Comparison of ENCODE assay signal across 1 cellular context in the genomic region with DNA sequence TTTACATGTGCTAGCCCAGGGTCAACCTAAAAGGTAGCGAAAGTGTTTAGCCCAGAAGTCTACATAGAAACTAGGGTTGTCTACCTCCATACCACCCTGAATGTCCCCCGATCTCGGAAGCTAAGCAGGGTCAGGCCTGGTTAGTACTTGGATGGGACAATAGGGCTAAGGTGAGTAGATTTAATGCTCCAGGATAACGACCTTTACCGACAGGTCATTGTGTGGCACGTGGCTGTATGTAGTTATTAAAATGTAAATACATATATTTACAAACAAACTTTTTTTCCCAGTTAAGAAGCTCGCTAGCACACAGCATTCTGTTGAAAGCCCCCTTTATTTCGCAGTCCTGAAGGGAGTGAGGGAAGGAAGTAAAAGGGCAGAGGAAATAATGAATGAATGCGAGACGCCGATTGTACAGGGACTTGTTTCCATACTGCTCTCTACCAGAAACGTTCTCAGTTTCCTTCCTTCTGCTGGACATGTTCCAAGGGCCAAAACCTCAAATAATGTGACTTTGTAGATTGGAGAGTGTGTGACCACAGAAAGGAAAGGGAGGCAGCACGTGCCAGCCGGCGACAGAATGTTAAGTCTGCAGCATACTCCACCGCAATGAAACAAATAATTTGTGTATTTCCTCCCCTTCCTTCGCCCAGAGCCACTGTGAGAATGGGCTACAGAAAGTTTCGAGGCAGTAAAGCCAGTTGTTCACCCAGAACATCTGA.
TF ChIP-seq lines count a peak whose summit lies in the region.

No MANE protein-coding gene starts in this region.

TF ChIP-seq in K562, 482 proteins besides CTCF, POLR2A, EP300 and RAD21 (continued from another document and continues in another):
- TF ChIP-seq FOXA3 (CRISPR knock-in tag; conservative IDR thresholded peaks at IDR 0.05 in 1 of 2, IDR thresholded peaks at IDR 0.05 in 1 of 2) (peak in 1 of 2 experiments; percentile 56; a peak in 1 of 4 replicates), SRSF1 (IDR thresholded peaks at IDR 0.05; ENCODE audit: low read depth, low read length) (no peak), NUFIP1 (IDR thresholded peaks at IDR 0.05; ENCODE audit: partially characterized antibody) (no peak), SRSF3 (IDR thresholded peaks at IDR 0.05; ENCODE audit: insufficient read depth, low read length) (no peak), ESRRA (IDR thresholded peaks at IDR 0.05; ENCODE audit: borderline replicate concordance, low read depth) (peak; percentile 30), CREBBP (IDR thresholded peaks at IDR 0.05; ENCODE audit: low read depth, low read length) (no peak), NONO (IDR thresholded peaks at IDR 0.05; ENCODE audit: low read depth in 2 of 2, low read length in 1 of 2) (no peak), GTF2F1 (IDR thresholded peaks at IDR 0.05; ENCODE audit: low read depth, low read length) (no peak; the same call in 1 of the 2 replicates), CBX2 (IDR thresholded peaks at IDR 0.05; ENCODE audit: insufficient read depth, low read length, poor library complexity, severe bottlenecking) (no peak), SLC30A9 (CRISPR knock-in tag; IDR thresholded peaks at IDR 0.05) (no peak), ZFPM2 (CRISPR knock-in tag; IDR thresholded peaks at IDR 0.05) (no peak), ZNF263 (CRISPR knock-in tag; IDR thresholded peaks at IDR 0.05; ENCODE audit: borderline replicate concordance) (no peak), PML (IDR thresholded peaks at IDR 0.05; ENCODE audit: low read length) (no peak), TRIM24 (IDR thresholded peaks at IDR 0.05) (no peak), NR4A1 (CRISPR knock-in tag; IDR thresholded peaks at IDR 0.05) (no peak), NR4A1 (tag; IDR thresholded peaks at IDR 0.05) (no peak), NFIX (CRISPR knock-in tag; IDR thresholded peaks at IDR 0.05; ENCODE audit: low read depth) (no peak), ZC3H8 (IDR thresholded peaks at IDR 0.05) (no peak), POLR2H (tag; IDR thresholded peaks at IDR 0.05; ENCODE audit: low read depth) (no peak), YBX1 (IDR thresholded peaks at IDR 0.05) (no peak), ZBTB1 (CRISPR knock-in tag; IDR thresholded peaks at IDR 0.05; ENCODE audit: borderline replicate concordance, low read depth) (no peak), SRF (CRISPR knock-in tag; IDR thresholded peaks at IDR 0.05) (peak in 1 of 2 experiments; percentile 33; a peak in 1 of 4 replicates), ZNF785 (CRISPR knock-in tag; IDR thresholded peaks at IDR 0.05) (no peak)
- TF ChIP-seq, protein P1, sequence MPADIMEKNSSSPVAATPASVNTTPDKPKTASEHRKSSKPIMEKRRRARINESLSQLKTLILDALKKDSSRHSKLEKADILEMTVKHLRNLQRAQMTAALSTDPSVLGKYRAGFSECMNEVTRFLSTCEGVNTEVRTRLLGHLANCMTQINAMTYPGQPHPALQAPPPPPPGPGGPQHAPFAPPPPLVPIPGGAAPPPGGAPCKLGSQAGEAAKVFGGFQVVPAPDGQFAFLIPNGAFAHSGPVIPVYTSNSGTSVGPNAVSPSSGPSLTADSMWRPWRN (IDR thresholded peaks at IDR 0.05; ENCODE audit: low read depth) = peak; percentile 51; the same call in 1 of the 2 replicates
- TF ChIP-seq, protein P2, sequence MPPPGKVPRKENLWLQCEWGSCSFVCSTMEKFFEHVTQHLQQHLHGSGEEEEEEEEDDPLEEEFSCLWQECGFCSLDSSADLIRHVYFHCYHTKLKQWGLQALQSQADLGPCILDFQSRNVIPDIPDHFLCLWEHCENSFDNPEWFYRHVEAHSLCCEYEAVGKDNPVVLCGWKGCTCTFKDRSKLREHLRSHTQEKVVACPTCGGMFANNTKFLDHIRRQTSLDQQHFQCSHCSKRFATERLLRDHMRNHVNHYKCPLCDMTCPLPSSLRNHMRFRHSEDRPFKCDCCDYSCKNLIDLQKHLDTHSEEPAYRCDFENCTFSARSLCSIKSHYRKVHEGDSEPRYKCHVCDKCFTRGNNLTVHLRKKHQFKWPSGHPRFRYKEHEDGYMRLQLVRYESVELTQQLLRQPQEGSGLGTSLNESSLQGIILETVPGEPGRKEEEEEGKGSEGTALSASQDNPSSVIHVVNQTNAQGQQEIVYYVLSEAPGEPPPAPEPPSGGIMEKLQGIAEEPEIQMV (tag; conservative IDR thresholded peaks at IDR 0.05; ENCODE audit: low read depth) = no peak
- TF ChIP-seq, protein P3, sequence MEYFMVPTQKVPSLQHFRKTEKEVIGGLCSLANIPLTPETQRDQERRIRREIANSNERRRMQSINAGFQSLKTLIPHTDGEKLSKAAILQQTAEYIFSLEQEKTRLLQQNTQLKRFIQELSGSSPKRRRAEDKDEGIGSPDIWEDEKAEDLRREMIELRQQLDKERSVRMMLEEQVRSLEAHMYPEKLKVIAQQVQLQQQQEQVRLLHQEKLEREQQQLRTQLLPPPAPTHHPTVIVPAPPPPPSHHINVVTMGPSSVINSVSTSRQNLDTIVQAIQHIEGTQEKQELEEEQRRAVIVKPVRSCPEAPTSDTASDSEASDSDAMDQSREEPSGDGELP (CRISPR knock-in tag; IDR thresholded peaks at IDR 0.05; ENCODE audit: borderline replicate concordance) = no peak
- TF ChIP-seq, protein P4, sequence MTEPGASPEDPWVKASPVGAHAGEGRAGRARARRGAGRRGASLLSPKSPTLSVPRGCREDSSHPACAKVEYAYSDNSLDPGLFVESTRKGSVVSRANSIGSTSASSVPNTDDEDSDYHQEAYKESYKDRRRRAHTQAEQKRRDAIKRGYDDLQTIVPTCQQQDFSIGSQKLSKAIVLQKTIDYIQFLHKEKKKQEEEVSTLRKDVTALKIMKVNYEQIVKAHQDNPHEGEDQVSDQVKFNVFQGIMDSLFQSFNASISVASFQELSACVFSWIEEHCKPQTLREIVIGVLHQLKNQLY (CRISPR knock-in tag; conservative IDR thresholded peaks at IDR 0.05) = 0 out of 4 replicates have a peak, but pooled peaks of 1 of the 2 experiments have one; percentile 12
- TF ChIP-seq, protein P5, sequence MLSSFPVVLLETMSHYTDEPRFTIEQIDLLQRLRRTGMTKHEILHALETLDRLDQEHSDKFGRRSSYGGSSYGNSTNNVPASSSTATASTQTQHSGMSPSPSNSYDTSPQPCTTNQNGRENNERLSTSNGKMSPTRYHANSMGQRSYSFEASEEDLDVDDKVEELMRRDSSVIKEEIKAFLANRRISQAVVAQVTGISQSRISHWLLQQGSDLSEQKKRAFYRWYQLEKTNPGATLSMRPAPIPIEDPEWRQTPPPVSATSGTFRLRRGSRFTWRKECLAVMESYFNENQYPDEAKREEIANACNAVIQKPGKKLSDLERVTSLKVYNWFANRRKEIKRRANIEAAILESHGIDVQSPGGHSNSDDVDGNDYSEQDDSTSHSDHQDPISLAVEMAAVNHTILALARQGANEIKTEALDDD (IDR thresholded peaks at IDR 0.05) = no peak
- TF ChIP-seq, protein P6, sequence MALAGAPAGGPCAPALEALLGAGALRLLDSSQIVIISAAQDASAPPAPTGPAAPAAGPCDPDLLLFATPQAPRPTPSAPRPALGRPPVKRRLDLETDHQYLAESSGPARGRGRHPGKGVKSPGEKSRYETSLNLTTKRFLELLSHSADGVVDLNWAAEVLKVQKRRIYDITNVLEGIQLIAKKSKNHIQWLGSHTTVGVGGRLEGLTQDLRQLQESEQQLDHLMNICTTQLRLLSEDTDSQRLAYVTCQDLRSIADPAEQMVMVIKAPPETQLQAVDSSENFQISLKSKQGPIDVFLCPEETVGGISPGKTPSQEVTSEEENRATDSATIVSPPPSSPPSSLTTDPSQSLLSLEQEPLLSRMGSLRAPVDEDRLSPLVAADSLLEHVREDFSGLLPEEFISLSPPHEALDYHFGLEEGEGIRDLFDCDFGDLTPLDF (CRISPR knock-in tag; IDR thresholded peaks at IDR 0.05) = no peak
- TF ChIP-seq, protein P7, sequence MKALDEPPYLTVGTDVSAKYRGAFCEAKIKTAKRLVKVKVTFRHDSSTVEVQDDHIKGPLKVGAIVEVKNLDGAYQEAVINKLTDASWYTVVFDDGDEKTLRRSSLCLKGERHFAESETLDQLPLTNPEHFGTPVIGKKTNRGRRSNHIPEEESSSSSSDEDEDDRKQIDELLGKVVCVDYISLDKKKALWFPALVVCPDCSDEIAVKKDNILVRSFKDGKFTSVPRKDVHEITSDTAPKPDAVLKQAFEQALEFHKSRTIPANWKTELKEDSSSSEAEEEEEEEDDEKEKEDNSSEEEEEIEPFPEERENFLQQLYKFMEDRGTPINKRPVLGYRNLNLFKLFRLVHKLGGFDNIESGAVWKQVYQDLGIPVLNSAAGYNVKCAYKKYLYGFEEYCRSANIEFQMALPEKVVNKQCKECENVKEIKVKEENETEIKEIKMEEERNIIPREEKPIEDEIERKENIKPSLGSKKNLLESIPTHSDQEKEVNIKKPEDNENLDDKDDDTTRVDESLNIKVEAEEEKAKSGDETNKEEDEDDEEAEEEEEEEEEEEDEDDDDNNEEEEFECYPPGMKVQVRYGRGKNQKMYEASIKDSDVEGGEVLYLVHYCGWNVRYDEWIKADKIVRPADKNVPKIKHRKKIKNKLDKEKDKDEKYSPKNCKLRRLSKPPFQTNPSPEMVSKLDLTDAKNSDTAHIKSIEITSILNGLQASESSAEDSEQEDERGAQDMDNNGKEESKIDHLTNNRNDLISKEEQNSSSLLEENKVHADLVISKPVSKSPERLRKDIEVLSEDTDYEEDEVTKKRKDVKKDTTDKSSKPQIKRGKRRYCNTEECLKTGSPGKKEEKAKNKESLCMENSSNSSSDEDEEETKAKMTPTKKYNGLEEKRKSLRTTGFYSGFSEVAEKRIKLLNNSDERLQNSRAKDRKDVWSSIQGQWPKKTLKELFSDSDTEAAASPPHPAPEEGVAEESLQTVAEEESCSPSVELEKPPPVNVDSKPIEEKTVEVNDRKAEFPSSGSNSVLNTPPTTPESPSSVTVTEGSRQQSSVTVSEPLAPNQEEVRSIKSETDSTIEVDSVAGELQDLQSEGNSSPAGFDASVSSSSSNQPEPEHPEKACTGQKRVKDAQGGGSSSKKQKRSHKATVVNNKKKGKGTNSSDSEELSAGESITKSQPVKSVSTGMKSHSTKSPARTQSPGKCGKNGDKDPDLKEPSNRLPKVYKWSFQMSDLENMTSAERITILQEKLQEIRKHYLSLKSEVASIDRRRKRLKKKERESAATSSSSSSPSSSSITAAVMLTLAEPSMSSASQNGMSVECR (CRISPR knock-in tag; IDR thresholded peaks at IDR 0.05) = no peak
- TF ChIP-seq, protein P8, sequence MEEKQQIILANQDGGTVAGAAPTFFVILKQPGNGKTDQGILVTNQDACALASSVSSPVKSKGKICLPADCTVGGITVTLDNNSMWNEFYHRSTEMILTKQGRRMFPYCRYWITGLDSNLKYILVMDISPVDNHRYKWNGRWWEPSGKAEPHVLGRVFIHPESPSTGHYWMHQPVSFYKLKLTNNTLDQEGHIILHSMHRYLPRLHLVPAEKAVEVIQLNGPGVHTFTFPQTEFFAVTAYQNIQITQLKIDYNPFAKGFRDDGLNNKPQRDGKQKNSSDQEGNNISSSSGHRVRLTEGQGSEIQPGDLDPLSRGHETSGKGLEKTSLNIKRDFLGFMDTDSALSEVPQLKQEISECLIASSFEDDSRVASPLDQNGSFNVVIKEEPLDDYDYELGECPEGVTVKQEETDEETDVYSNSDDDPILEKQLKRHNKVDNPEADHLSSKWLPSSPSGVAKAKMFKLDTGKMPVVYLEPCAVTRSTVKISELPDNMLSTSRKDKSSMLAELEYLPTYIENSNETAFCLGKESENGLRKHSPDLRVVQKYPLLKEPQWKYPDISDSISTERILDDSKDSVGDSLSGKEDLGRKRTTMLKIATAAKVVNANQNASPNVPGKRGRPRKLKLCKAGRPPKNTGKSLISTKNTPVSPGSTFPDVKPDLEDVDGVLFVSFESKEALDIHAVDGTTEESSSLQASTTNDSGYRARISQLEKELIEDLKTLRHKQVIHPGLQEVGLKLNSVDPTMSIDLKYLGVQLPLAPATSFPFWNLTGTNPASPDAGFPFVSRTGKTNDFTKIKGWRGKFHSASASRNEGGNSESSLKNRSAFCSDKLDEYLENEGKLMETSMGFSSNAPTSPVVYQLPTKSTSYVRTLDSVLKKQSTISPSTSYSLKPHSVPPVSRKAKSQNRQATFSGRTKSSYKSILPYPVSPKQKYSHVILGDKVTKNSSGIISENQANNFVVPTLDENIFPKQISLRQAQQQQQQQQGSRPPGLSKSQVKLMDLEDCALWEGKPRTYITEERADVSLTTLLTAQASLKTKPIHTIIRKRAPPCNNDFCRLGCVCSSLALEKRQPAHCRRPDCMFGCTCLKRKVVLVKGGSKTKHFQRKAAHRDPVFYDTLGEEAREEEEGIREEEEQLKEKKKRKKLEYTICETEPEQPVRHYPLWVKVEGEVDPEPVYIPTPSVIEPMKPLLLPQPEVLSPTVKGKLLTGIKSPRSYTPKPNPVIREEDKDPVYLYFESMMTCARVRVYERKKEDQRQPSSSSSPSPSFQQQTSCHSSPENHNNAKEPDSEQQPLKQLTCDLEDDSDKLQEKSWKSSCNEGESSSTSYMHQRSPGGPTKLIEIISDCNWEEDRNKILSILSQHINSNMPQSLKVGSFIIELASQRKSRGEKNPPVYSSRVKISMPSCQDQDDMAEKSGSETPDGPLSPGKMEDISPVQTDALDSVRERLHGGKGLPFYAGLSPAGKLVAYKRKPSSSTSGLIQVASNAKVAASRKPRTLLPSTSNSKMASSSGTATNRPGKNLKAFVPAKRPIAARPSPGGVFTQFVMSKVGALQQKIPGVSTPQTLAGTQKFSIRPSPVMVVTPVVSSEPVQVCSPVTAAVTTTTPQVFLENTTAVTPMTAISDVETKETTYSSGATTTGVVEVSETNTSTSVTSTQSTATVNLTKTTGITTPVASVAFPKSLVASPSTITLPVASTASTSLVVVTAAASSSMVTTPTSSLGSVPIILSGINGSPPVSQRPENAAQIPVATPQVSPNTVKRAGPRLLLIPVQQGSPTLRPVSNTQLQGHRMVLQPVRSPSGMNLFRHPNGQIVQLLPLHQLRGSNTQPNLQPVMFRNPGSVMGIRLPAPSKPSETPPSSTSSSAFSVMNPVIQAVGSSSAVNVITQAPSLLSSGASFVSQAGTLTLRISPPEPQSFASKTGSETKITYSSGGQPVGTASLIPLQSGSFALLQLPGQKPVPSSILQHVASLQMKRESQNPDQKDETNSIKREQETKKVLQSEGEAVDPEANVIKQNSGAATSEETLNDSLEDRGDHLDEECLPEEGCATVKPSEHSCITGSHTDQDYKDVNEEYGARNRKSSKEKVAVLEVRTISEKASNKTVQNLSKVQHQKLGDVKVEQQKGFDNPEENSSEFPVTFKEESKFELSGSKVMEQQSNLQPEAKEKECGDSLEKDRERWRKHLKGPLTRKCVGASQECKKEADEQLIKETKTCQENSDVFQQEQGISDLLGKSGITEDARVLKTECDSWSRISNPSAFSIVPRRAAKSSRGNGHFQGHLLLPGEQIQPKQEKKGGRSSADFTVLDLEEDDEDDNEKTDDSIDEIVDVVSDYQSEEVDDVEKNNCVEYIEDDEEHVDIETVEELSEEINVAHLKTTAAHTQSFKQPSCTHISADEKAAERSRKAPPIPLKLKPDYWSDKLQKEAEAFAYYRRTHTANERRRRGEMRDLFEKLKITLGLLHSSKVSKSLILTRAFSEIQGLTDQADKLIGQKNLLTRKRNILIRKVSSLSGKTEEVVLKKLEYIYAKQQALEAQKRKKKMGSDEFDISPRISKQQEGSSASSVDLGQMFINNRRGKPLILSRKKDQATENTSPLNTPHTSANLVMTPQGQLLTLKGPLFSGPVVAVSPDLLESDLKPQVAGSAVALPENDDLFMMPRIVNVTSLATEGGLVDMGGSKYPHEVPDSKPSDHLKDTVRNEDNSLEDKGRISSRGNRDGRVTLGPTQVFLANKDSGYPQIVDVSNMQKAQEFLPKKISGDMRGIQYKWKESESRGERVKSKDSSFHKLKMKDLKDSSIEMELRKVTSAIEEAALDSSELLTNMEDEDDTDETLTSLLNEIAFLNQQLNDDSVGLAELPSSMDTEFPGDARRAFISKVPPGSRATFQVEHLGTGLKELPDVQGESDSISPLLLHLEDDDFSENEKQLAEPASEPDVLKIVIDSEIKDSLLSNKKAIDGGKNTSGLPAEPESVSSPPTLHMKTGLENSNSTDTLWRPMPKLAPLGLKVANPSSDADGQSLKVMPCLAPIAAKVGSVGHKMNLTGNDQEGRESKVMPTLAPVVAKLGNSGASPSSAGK (IDR thresholded peaks at IDR 0.05) = peak; percentile 69
- TF ChIP-seq, protein P9, sequence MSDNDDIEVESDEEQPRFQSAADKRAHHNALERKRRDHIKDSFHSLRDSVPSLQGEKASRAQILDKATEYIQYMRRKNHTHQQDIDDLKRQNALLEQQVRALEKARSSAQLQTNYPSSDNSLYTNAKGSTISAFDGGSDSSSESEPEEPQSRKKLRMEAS (CRISPR knock-in tag; IDR thresholded peaks at IDR 0.05) = peak; percentile 79
